ENCODE assay signal across 8 cellular contexts in genomic region chrX:154370300-154370881, GRCh38. TPM values are rescaled to one million over a fixed set of nuclear protein-coding genes. Genes with fewer than 3 reads are reported as not detected.
A peak's percentile ranks its signal among the peaks of the same experiment; 100 is the strongest.
DNase-seq lines count a peak whose midpoint lies in the region; ATAC-seq and TF ChIP-seq lines count a peak whose summit lies in the region.

No MANE protein-coding gene starts in this region.

- POLR2A ChIA-PET in CD4-positive, alpha-beta T cell (lab: Charles Lee), result interaction anchor here (0.8 to 3.1 kb wide), 18 partner anchors 9 to 442 kb away, joined by 3 to 34 read pairs (median 4); partner anchors contain the start of genes EMD, FAM3A, HCFC1 and RPL10

- no peaks in the 10 kb centered on the region for H3K27me3 Mint-ChIP-seq in CD4-positive, alpha-beta T cell
- H3K27me3 Mint-ChIP-seq in chondrocyte (ENCODE audit: low read depth), result no peaks in the 10 kb centered on the region

- H3K36me3 Mint-ChIP-seq in CD4-positive, alpha-beta T cell (ENCODE audit: low read depth), result peaks cover 37% of the 10 kb centered on the region
- peaks cover 14% of the 10 kb centered on the region for H3K36me3 Mint-ChIP-seq in chondrocyte (ENCODE audit: low read depth)

- no peak for DNase-seq in CD4-positive, alpha-beta T cell
- no peak for DNase-seq in Jurkat, Clone E6-1 (ENCODE audit: low read depth, low spot score)
- no peak for DNase-seq in chondrocyte (ENCODE audit: low spot score)
- DNase-seq in NCI-H2107 treated with DMSO at 0.1 percent for 48 hours (lab: John Stamatoyannopoulos, UW; ENCODE audit: unreplicated experiment), result no peak
- no peak for DNase-seq in SHP77 (lab: John Stamatoyannopoulos, UW)
- DNase-seq in cerebellar nuclear complex (lab: John Stamatoyannopoulos, UW), result no peak

- peaks cover 22% of the 10 kb centered on the region for H3K4me1 Mint-ChIP-seq in CD4-positive, alpha-beta T cell (ENCODE audit: low read depth)
- H3K4me1 Mint-ChIP-seq in chondrocyte (ENCODE audit: low read depth), result peaks cover 32% of the 10 kb centered on the region

- no peak for TF ChIP-seq CTCF in CD4-positive, alpha-beta T cell (IDR thresholded peaks at IDR 0.05)
- no peak for TF ChIP-seq CTCF in chondrocyte (IDR thresholded peaks at IDR 0.05)

- intact Hi-C loops in CD4-positive, alpha-beta T cell (cut with DNase I, micrococcal nuclease), result loop anchor here (2.0 to 10.0 kb wide), 4 partner anchors 43 to 400 kb away; partner anchors contain the start of genes HCFC1 (in 1 of the 2), IRAK1 (in 1 of the 2) and MECP2 (in 1 of the 2)

- peaks cover 50% of the 10 kb centered on the region for H3K4me1 ChIP-seq in mononuclear cell (ENCODE audit: insufficient read depth, low read length)

- peak overlapping the region; percentile 96 for H3K4me3 Mint-ChIP-seq in CD4-positive, alpha-beta T cell
- H3K4me3 Mint-ChIP-seq in chondrocyte (ENCODE audit: unreplicated experiment), result peak overlapping the region; percentile 87

- H3K27ac ChIP-seq in CD4-positive, alpha-beta T cell (ENCODE audit: low read depth, low read length), result peak overlapping the region; percentile 96

- H3K9me3 ChIP-seq in CD4-positive, alpha-beta T cell (ENCODE audit: control insufficient read depth, low read length), result no peaks in the 10 kb centered on the region
- no peaks in the 10 kb centered on the region for H3K9me3 ChIP-seq in mononuclear cell (ENCODE audit: low read depth, low read length)

- CTCF ChIA-PET in CD4-positive, alpha-beta T cell (lab: Charles Lee), result interaction anchor here (1.3 kb wide), 1 partner anchor 28 kb away, joined by 3 read pairs; the partner anchor contains the start of gene RPL10

- no peaks in the 10 kb centered on the region for H3K9me3 Mint-ChIP-seq in CD4-positive, alpha-beta T cell
- H3K9me3 Mint-ChIP-seq in chondrocyte (ENCODE audit: low read depth), result no peaks in the 10 kb centered on the region

- H3K4me3 ChIP-seq in Jurkat, Clone E6-1 (ENCODE audit: low read length), result peak overlapping the region; percentile 81
- peak overlapping the region; percentile 71 for H3K4me3 ChIP-seq in mononuclear cell (ENCODE audit: low read length)

- peak overlapping the region; percentile 97 for H3K27ac Mint-ChIP-seq in CD4-positive, alpha-beta T cell
- peak overlapping the region; percentile 76 for H3K27ac Mint-ChIP-seq in chondrocyte (ENCODE audit: unreplicated experiment)

- H3K27me3 ChIP-seq in CD4-positive, alpha-beta T cell (ENCODE audit: control insufficient read depth, insufficient read depth, low read length), result no peaks in the 10 kb centered on the region
- H3K27me3 ChIP-seq in mononuclear cell (ENCODE audit: insufficient read depth, low read length), result no peaks in the 10 kb centered on the region

- no peak for ATAC-seq in CD4-positive, alpha-beta T cell (ENCODE audit: poor library complexity)
- no peak for ATAC-seq in HG02884 (IDR thresholded peaks at IDR 0.05; ENCODE audit: unreplicated experiment)

RNA-seq across cellular contexts. Expression of gene FLNA, which starts 4.0 kb away (rescaled TPM):
- total RNA-seq in CD4-positive, alpha-beta T cell, result 1,000 to 10,000 TPM; 1,012 to 1,022 TPM
- 361 TPM for polyA plus RNA-seq in Jurkat, Clone E6-1 (2012; ENCODE audit: insufficient read depth, insufficient read length)
- total RNA-seq in chondrocyte (1,923 to 4,327 TPM (median 4,325 TPM) in 3 replicates), mononuclear cell (933 TPM)

RNA-seq across cellular contexts. Expression of gene EMD, which starts 8.7 kb away (rescaled TPM):
- 100 to 1,000 TPM; 164 to 178 TPM for total RNA-seq in CD4-positive, alpha-beta T cell
- 95.4 TPM for polyA plus RNA-seq in Jurkat, Clone E6-1 (2012; ENCODE audit: insufficient read depth, insufficient read length)
- total RNA-seq in chondrocyte (66.3 to 81.7 TPM (median 81.1 TPM) in 3 replicates), mononuclear cell (39.3 TPM)

RNA-seq across cellular contexts. Expression of gene RPL10, which starts 27.8 kb away (rescaled TPM):
- 1,000 to 10,000 TPM; 5,036 to 5,204 TPM for total RNA-seq in CD4-positive, alpha-beta T cell
- 3,019 TPM for polyA plus RNA-seq in Jurkat, Clone E6-1 (2012; ENCODE audit: insufficient read depth, insufficient read length)
- total RNA-seq in chondrocyte (1,847 to 2,160 TPM (median 2,120 TPM) in 3 replicates), mononuclear cell (8,353 TPM)

RNA-seq across cellular contexts. Expression of gene DNASE1L1, which starts 38.7 kb away (rescaled TPM):
- total RNA-seq in CD4-positive, alpha-beta T cell, result 10 to 100 TPM; 16.0 to 18.4 TPM
- polyA plus RNA-seq in Jurkat, Clone E6-1 (2012; ENCODE audit: insufficient read depth, insufficient read length), result 3.9 TPM
- total RNA-seq in chondrocyte (39.4 to 44.5 TPM (median 40.8 TPM) in 3 replicates), mononuclear cell (30.2 TPM)

RNA-seq across cellular contexts. Expression of gene TAFAZZIN, which starts 40.9 kb away (rescaled TPM):
- 10 to 100 TPM; 72.8 to 78.5 TPM for total RNA-seq in CD4-positive, alpha-beta T cell
- polyA plus RNA-seq in Jurkat, Clone E6-1 (2012; ENCODE audit: insufficient read depth, insufficient read length), result 70.4 TPM
- 33.4 to 39.1 TPM (median 38.7 TPM) in 3 replicates for total RNA-seq in chondrocyte
- total RNA-seq in mononuclear cell, result 33.2 TPM
